19 cellular contexts compared by ENCODE assay signal in genomic region chr6:122285292-122285913, GRCh38.
"Had no signal": no experiment of that assay in that cellular context is flagged by ENCODE, and none has a peak within 500 bp of the region (broad histone marks: within the 10 kb centered on the region; RNA-seq: fewer than 3 reads in every experiment).

No MANE protein-coding gene starts in this region.

- FAIRE-seq: endothelial cell of umbilical vein, kidney, small intestine had no signal

- H3K27ac ChIP-seq: cardiac muscle cell, hepatocyte, testis, upper lobe of right lung had no signal

- H2AFZ ChIP-seq: hepatocyte had no signal

- H3K79me2 ChIP-seq: hepatocyte had no signal

- DNase-seq: activated CD4-positive, alpha-beta T cell treated with anti-CD3 and anti-CD28 coated beads, Interleukin-2, amount 50 U/mL, for 4 hours; activated CD4-positive, CD25-positive, alpha-beta regulatory T cell treated with anti-CD3 and anti-CD28 coated beads, Interleukin-2, amount 50 U/mL, for 72 hours; activated naive CD4-positive, alpha-beta T cell treated with Interleukin-2 at 50 U/mL for 16 hours; activated naive CD8-positive, alpha-beta T cell treated with anti-CD3 and anti-CD28 coated beads, Interleukin-2, amount 50 U/mL, for 24 hours; cortex of kidney; effector CD8-positive, alpha-beta T cell; kidney; mesendoderm; natural killer cell; small intestine; stimulated activated CD4-positive, alpha-beta T cell treated with anti-CD3 and anti-CD28 coated beads, Interleukin-4, amount 100 ng/mL, for 4 hours; stimulated activated CD8-positive, alpha-beta memory T cell treated with anti-CD3 and anti-CD28 coated beads, Interleukin-4, amount 100 ng/mL, for 48 hours; stimulated activated naive CD4-positive, alpha-beta T cell treated with Interleukin-2 at 50 U/mL for 16 hours; testis; upper lobe of right lung had no signal

- H3K27me3 ChIP-seq: cardiac muscle cell, hepatocyte, testis, upper lobe of right lung had no signal

- H3K27ac Mint-ChIP-seq: activated naive CD8-positive, alpha-beta T cell treated with anti-CD3 and anti-CD28 coated beads, Interleukin-2, amount 50 U/mL, for 24 hours; activated T-helper 17 cell treated with anti-CD3 and anti-CD28 coated beads, Interleukin-2, amount 50 U/mL, for 72 hours; natural killer cell had no signal

- H3K4me2 ChIP-seq: hepatocyte had no signal

- H3K4me1 ChIP-seq: testis, upper lobe of right lung had no signal

- H3K4me1 Mint-ChIP-seq: activated naive CD8-positive, alpha-beta T cell treated with anti-CD3 and anti-CD28 coated beads, Interleukin-2, amount 50 U/mL, for 24 hours; activated T-helper 17 cell treated with anti-CD3 and anti-CD28 coated beads, Interleukin-2, amount 50 U/mL, for 72 hours; natural killer cell had no signal

- H3K4me3 Mint-ChIP-seq: activated naive CD8-positive, alpha-beta T cell treated with anti-CD3 and anti-CD28 coated beads, Interleukin-2, amount 50 U/mL, for 24 hours; activated T-helper 17 cell treated with anti-CD3 and anti-CD28 coated beads, Interleukin-2, amount 50 U/mL, for 72 hours; natural killer cell had no signal

- ATAC-seq: activated naive CD8-positive, alpha-beta T cell treated with anti-CD3 and anti-CD28 coated beads, Interleukin-2, amount 50 U/mL, for 24 hours; activated T-helper 17 cell treated with anti-CD3 and anti-CD28 coated beads, Interleukin-2, amount 50 U/mL, for 72 hours; natural killer cell; upper lobe of right lung had no signal

- H3K9me3 Mint-ChIP-seq: activated naive CD8-positive, alpha-beta T cell treated with anti-CD3 and anti-CD28 coated beads, Interleukin-2, amount 50 U/mL, for 24 hours; activated T-helper 17 cell treated with anti-CD3 and anti-CD28 coated beads, Interleukin-2, amount 50 U/mL, for 72 hours had no signal

- H3K36me3 ChIP-seq: cardiac muscle cell, upper lobe of right lung had no signal

- H3K36me3 Mint-ChIP-seq: natural killer cell had no signal

- H3K9me3 ChIP-seq: testis, upper lobe of right lung had no signal

- H3K27me3 Mint-ChIP-seq: activated naive CD8-positive, alpha-beta T cell treated with anti-CD3 and anti-CD28 coated beads, Interleukin-2, amount 50 U/mL, for 24 hours; activated T-helper 17 cell treated with anti-CD3 and anti-CD28 coated beads, Interleukin-2, amount 50 U/mL, for 72 hours had no signal

- H3K4me3 ChIP-seq: cardiac muscle cell, hepatocyte, testis, upper lobe of right lung had no signal
